In genomic region chr2:23677836-23678235, GRCh38 we compare ENCODE assay signal across 37 cellular contexts.
DNase-seq lines count a peak whose midpoint lies in the region; FAIRE-seq and TF ChIP-seq lines count a peak whose summit lies in the region.
"Had no signal": no experiment of that assay in that cellular context is flagged by ENCODE, and none has a peak within 500 bp of the region (broad histone marks: within the 10 kb centered on the region; RNA-seq: fewer than 3 reads in every experiment).

No MANE protein-coding gene starts in this region.

- no peak for TF ChIP-seq CTCF in astrocyte (IDR thresholded peaks at IDR 0.05; ENCODE audit: insufficient read depth, low read depth, low read length)
- no peak for TF ChIP-seq CTCF in fibroblast of the aortic adventitia (IDR thresholded peaks at IDR 0.05; ENCODE audit: insufficient read depth, low read length)

- no peak overlapping the region for H3K4me3 Mint-ChIP-seq in astrocyte (ENCODE audit: unreplicated experiment)
- H3K4me3 Mint-ChIP-seq in T-helper 2 cell treated with Interferon-gamma antibody and Interleukin-4, amounts not matched to agents 5 μg/mL and 100 μg/mL, for 36 hours: no peak overlapping the region
- H3K4me3 Mint-ChIP-seq: B cell; CD14-positive monocyte; CD4-positive, alpha-beta memory T cell; CD4-positive, alpha-beta T cell; CD4-positive, CD25-positive, alpha-beta regulatory T cell; CD8-positive, alpha-beta memory T cell; CD8-positive, alpha-beta T cell had no signal

- peaks cover 8% of the 10 kb centered on the region for H3K9me3 Mint-ChIP-seq in astrocyte (ENCODE audit: unreplicated experiment)
- no peaks in the 10 kb centered on the region for H3K9me3 Mint-ChIP-seq in T-helper 2 cell treated with Interferon-gamma antibody and Interleukin-4, amounts not matched to agents 5 μg/mL and 100 μg/mL, for 36 hours

- H3K4me3 ChIP-seq in astrocyte (ENCODE audit: insufficient read depth, low read depth, low read length): no peak overlapping the region
- H3K4me3 ChIP-seq in fibroblast of the aortic adventitia (ENCODE audit: low read depth, low read length): no peak overlapping the region
- H3K4me3 ChIP-seq: A549; BLaER1; BLaER1 treated with 17β-estradiol and CSF1 and Interleukin-3, amounts not matched to agents 10 nM and 100 nM had no signal

- H3K79me2 ChIP-seq in astrocyte (ENCODE audit: insufficient read depth, low read length): no peaks in the 10 kb centered on the region

- H3K27ac Mint-ChIP-seq in astrocyte (ENCODE audit: unreplicated experiment): no peak overlapping the region
- H3K27ac Mint-ChIP-seq in T-helper 2 cell treated with Interferon-gamma antibody and Interleukin-4, amounts not matched to agents 5 μg/mL and 100 μg/mL, for 36 hours: no peak overlapping the region
- H3K27ac Mint-ChIP-seq: B cell; CD14-positive monocyte; CD4-positive, alpha-beta memory T cell; CD4-positive, alpha-beta T cell; CD8-positive, alpha-beta T cell had no signal

- no peak overlapping the region for H3K4me2 ChIP-seq in astrocyte (ENCODE audit: low read length)
- H3K4me2 ChIP-seq: A549; BLaER1; BLaER1 treated with 17β-estradiol and CSF1 and Interleukin-3, amounts not matched to agents 10 nM and 100 nM had no signal

- H3K4me1 Mint-ChIP-seq in astrocyte (ENCODE audit: low read depth, unreplicated experiment): no peaks in the 10 kb centered on the region
- H3K4me1 Mint-ChIP-seq in T-helper 2 cell treated with Interferon-gamma antibody and Interleukin-4, amounts not matched to agents 5 μg/mL and 100 μg/mL, for 36 hours (ENCODE audit: low read depth): no peaks in the 10 kb centered on the region
- H3K4me1 Mint-ChIP-seq: B cell; CD14-positive monocyte; CD8-positive, alpha-beta memory T cell had no signal

- peaks cover 14% of the 10 kb centered on the region for H3K36me3 Mint-ChIP-seq in astrocyte (ENCODE audit: low read depth, unreplicated experiment)
- no peaks in the 10 kb centered on the region for H3K36me3 Mint-ChIP-seq in T-helper 2 cell treated with Interferon-gamma antibody and Interleukin-4, amounts not matched to agents 5 μg/mL and 100 μg/mL, for 36 hours (ENCODE audit: low read depth)
- H3K36me3 Mint-ChIP-seq: CD14-positive monocyte; CD4-positive, CD25-positive, alpha-beta regulatory T cell; CD8-positive, alpha-beta T cell had no signal

- no peaks in the 10 kb centered on the region for H3K4me1 ChIP-seq in astrocyte (ENCODE audit: insufficient read depth, low read length)
- H3K4me1 ChIP-seq: A549, BE2C, Caco-2 had no signal

- no peaks in the 10 kb centered on the region for H3K9me3 ChIP-seq in astrocyte (ENCODE audit: insufficient read depth, low read depth, low read length)
- H3K9me3 ChIP-seq: BE2C, Caco-2 had no signal

- peaks cover 46% of the 10 kb centered on the region for H3K27me3 Mint-ChIP-seq in astrocyte (ENCODE audit: low read depth, unreplicated experiment)
- no peaks in the 10 kb centered on the region for H3K27me3 Mint-ChIP-seq in T-helper 2 cell treated with Interferon-gamma antibody and Interleukin-4, amounts not matched to agents 5 μg/mL and 100 μg/mL, for 36 hours (ENCODE audit: low read depth)
- H3K27me3 Mint-ChIP-seq: B cell; CD4-positive, CD25-positive, alpha-beta regulatory T cell had no signal

- no peaks in the 10 kb centered on the region for H4K20me1 ChIP-seq in astrocyte (ENCODE audit: insufficient read depth, low read length)
- H4K20me1 ChIP-seq: BLaER1; BLaER1 treated with 17β-estradiol and CSF1 and Interleukin-3, amounts not matched to agents 10 nM and 100 nM had no signal

- no peak overlapping the region for H3K27ac ChIP-seq in astrocyte (ENCODE audit: low read depth, low read length)
- H3K27ac ChIP-seq: 22Rv1; A549; BLaER1; BLaER1 treated with 17β-estradiol and CSF1 and Interleukin-3, amounts not matched to agents 10 nM and 100 nM; C4-2B had no signal

- DNase-seq in NCI-H226: peak; percentile 13
- peak; percentile 32 for DNase-seq in amniotic epithelial cell (ENCODE audit: low read depth)
- peak; percentile 57 for DNase-seq in astrocyte (ENCODE audit: low read depth)
- DNase-seq in fibroblast of the aortic adventitia (ENCODE audit: low read depth): peak; percentile 25
- no peak for DNase-seq in GM19239 (ENCODE audit: insufficient read length, low spot score)
- DNase-seq in hippocampal formation (lab: John Stamatoyannopoulos, UW): no peak
- no peak for DNase-seq in T-helper 2 cell treated with Interferon-gamma antibody and Interleukin-4, amounts not matched to agents 5 μg/mL and 100 μg/mL, for 36 hours (ENCODE audit: low spot score)
- no peak for DNase-seq in activated effector memory CD4-positive, alpha-beta T cell treated with Interleukin-2 at 50 U/mL for 16 hours
- DNase-seq: 8988T; ACHN; AML-193; BE2C; C1 segment of cervical spinal cord; Caco-2; Calu3; CD4-positive, alpha-beta memory T cell; CD4-positive, alpha-beta T cell; CD4-positive, CD25-positive, alpha-beta regulatory T cell; CD8-positive, alpha-beta memory T cell; CD8-positive, alpha-beta T cell; COR-L47; DMS 273 treated with DMSO at 0.1 percent for 48 hours; DMS153; DMS53; DMS79; DMS79 treated with DMSO at 0.1 percent for 48 hours; DND-41; EL had no signal

- no peak overlapping the region for H2AFZ ChIP-seq in astrocyte (ENCODE audit: low read depth, low read length)

- no peaks in the 10 kb centered on the region for H3K36me3 ChIP-seq in astrocyte (ENCODE audit: insufficient read depth, low read length)
- H3K36me3 ChIP-seq: BE2C; BLaER1; BLaER1 treated with 17β-estradiol and CSF1 and Interleukin-3, amounts not matched to agents 10 nM and 100 nM had no signal

- FAIRE-seq in astrocyte (lab: Jason Lieb, UNC) (no peak), GM19239 (lab: Jason Lieb, UNC) (no peak)
- FAIRE-seq: A204.1, A549, D721Med had no signal

- H3K27me3 ChIP-seq in astrocyte (ENCODE audit: insufficient read depth, low read length): no peaks in the 10 kb centered on the region
- H3K27me3 ChIP-seq: BE2C; BLaER1; BLaER1 treated with 17β-estradiol and CSF1 and Interleukin-3, amounts not matched to agents 10 nM and 100 nM had no signal

- no peak overlapping the region for H3K9ac ChIP-seq in astrocyte (ENCODE audit: low read length)
- H3K9ac ChIP-seq: BLaER1; BLaER1 treated with 17β-estradiol and CSF1 and Interleukin-3, amounts not matched to agents 10 nM and 100 nM had no signal

Comparison
In these comparisons a context has a peak if more than half of its experiments do, and no peak if none do; other contexts are left out.
1. DNase-seq: peak in NCI-H226 (single experiment), amniotic epithelial cell (single experiment), astrocyte (single experiment) and fibroblast of the aortic adventitia (single experiment); none in GM19239 (single experiment), hippocampal formation (0 of 2), T-helper 2 cell treated with Interferon-gamma antibody and Interleukin-4, amounts not matched to agents 5 μg/mL and 100 μg/mL, for 36 hours (single experiment) and activated effector memory CD4-positive, alpha-beta T cell treated with Interleukin-2 at 50 U/mL for 16 hours (single experiment).